In the genomic region with DNA sequence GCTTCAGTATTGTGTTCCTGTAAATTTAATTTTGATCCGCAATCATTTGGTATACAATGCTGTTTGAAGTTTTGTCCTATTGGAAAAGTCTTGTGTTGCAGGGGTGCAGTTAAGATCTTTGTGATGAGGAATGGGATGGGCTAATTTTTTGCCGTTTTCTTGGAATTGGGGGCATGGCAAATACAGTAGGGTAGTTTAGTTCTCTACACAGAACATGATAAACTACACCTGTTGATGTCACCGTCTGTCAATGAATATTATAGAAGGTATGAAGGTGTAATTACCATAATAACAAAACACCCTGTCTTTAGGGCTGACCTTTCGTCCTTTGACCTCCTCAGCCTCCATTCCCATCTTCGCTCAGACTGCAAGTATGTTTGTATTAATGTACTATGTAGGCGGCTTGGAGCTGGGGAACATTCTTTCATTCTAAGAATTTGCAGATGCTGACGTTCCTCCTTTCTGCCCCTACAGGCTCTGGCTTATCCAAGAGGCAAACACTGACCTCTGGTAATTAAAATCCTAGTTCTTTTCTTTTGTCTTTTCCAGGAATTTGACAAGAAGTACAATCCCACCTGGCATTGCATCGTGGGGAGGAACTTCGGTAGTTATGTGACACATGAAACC, we compare ENCODE assay signal across 8 cellular contexts. TPM values are rescaled to one million over a fixed set of nuclear protein-coding genes. Genes with fewer than 3 reads are reported as not detected.
DNase-seq lines count a peak whose midpoint lies in the region; ATAC-seq lines count a peak whose summit lies in the region.

No MANE protein-coding gene starts in this region.

- H3K27me3 Mint-ChIP-seq in naive B cell = no peaks in the 10 kb centered on the region

- no peaks in the 10 kb centered on the region for H3K9me3 Mint-ChIP-seq in naive B cell

- no peaks in the 10 kb centered on the region for H3K36me3 Mint-ChIP-seq in naive B cell

- peak; percentile 45 for DNase-seq in AG08396 (ENCODE audit: low spot score)
- DNase-seq in Jurkat, Clone E6-1 (ENCODE audit: low read depth, low spot score) = no peak
- no peak for DNase-seq in naive B cell
- DNase-seq in dermis blood vessel endothelial cell = no peak
- DNase-seq in glomerular visceral epithelial cell (ENCODE audit: extremely low spot score) = no peak

- H3K4me3 Mint-ChIP-seq in naive B cell = peak overlapping the region; percentile 82 to 98 (median 92)

- peak overlapping the region; percentile 89 for H3K4me3 ChIP-seq in Jurkat, Clone E6-1 (ENCODE audit: low read length)

- H3K4me1 Mint-ChIP-seq in naive B cell = peaks cover 30 to 32% (median 31%) of the 10 kb centered on the region in 3 donors

- peak overlapping the region; percentile 84 for H3K27ac ChIP-seq in cingulate gyrus (ENCODE audit: low read depth, low read length)

- H3K27ac Mint-ChIP-seq in naive B cell = peak overlapping the region in 5 of 6 donors; percentile 8 to 97 (median 74)

- ATAC-seq in naive B cell (ENCODE audit: low read depth in 2 of 2) (no peak), GM21360 (IDR thresholded peaks at IDR 0.05; ENCODE audit: unreplicated experiment) (no peak), GM19467 (IDR thresholded peaks at IDR 0.05; ENCODE audit: unreplicated experiment) (no peak)

RNA-seq across cellular contexts. Expression of a gene that starts 1.7 kb away (rescaled TPM):
- 565 TPM for polyA plus RNA-seq in Jurkat, Clone E6-1 (2012; ENCODE audit: insufficient read depth, insufficient read length)
- 100 to 1,000 TPM; 206 to 326 (median 268) TPM for polyA plus RNA-seq in naive B cell (ENCODE audit: low read depth in 6 of 6)
- total RNA-seq in dermis blood vessel endothelial cell = 265 and 287 TPM in 2 replicates

RNA-seq across cellular contexts. Expression of a gene that starts 28.1 kb away (rescaled TPM):
- polyA plus RNA-seq in Jurkat, Clone E6-1 (2012; ENCODE audit: insufficient read depth, insufficient read length) = 333 TPM
- polyA plus RNA-seq in naive B cell (ENCODE audit: low read depth in 6 of 6) = 100 to 1,000 TPM; 208 to 293 (median 218) TPM
- 205 and 208 TPM in 2 replicates for total RNA-seq in dermis blood vessel endothelial cell

RNA-seq across cellular contexts. Expression of a gene that starts 31.3 kb away (rescaled TPM):
- polyA plus RNA-seq in Jurkat, Clone E6-1 (2012; ENCODE audit: insufficient read depth, insufficient read length) = 56.8 TPM
- 10 to 100 TPM; 25.2 to 56.5 (median 35.1) TPM for polyA plus RNA-seq in naive B cell (ENCODE audit: low read depth in 6 of 6)
- 30.3 and 34.9 TPM in 2 replicates for total RNA-seq in dermis blood vessel endothelial cell

RNA-seq across cellular contexts. Expression of a gene that starts 36.5 kb away (rescaled TPM):
- polyA plus RNA-seq in Jurkat, Clone E6-1 (2012; ENCODE audit: insufficient read depth, insufficient read length) = 185 TPM
- 100 to 1,000 TPM in 2 of 6 donors, 10 to 100 TPM in 4; 77.2 to 133 (median 94.7) TPM for polyA plus RNA-seq in naive B cell (ENCODE audit: low read depth in 6 of 6)
- total RNA-seq in dermis blood vessel endothelial cell = 118 and 308 TPM in 2 replicates

RNA-seq across cellular contexts. Expression of a gene that starts 51.4 kb away (rescaled TPM):
- polyA plus RNA-seq in Jurkat, Clone E6-1 (2012; ENCODE audit: insufficient read depth, insufficient read length) = 30.8 TPM
- polyA plus RNA-seq in naive B cell (ENCODE audit: low read depth in 6 of 6) = 10 to 100 TPM in 5 of 6 donors, 1 to 10 TPM in 1; 9.7 to 16.3 (median 14.5) TPM
- total RNA-seq in dermis blood vessel endothelial cell = 26.2 and 26.9 TPM in 2 replicates
